1 cellular context compared by ENCODE assay signal in the genomic region with DNA sequence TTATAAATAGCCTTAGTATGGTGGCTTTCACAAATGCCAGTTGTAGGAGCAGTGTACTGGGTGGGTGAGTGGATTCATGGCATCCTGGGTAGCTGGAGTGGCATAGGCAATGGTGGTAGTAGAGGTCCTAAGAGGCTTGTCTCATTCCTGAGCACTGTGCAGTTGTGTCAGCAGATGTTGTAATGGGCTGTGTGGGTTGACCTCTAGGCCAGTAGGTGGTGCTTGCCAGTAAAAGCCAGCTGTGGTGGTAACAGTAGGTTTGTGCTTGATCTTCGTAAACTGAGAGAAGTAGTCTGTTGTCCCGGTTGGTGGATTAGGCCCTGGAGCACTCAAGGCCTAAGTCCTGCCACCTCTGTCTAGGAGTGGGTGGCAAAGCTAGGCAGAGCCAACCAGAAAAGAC.
TF ChIP-seq lines count a peak whose summit lies in the region.

No MANE protein-coding gene starts in this region.

TF ChIP-seq in GM12878, 131 proteins besides CTCF, POLR2A, EP300 and RAD21:
- TF ChIP-seq REST (IDR thresholded peaks at IDR 0.05; ENCODE audit: low read depth, low read length) (no peak), MTA2 (IDR thresholded peaks at IDR 0.05; ENCODE audit: low read depth) (no peak), RUNX3 (IDR thresholded peaks at IDR 0.05; ENCODE audit: low read length) (no peak), ZNF384 (IDR thresholded peaks at IDR 0.05; ENCODE audit: borderline replicate concordance, low read depth, low read length) (no peak), IKZF2 (IDR thresholded peaks at IDR 0.05) (no peak)
- TF ChIP-seq, protein P1, sequence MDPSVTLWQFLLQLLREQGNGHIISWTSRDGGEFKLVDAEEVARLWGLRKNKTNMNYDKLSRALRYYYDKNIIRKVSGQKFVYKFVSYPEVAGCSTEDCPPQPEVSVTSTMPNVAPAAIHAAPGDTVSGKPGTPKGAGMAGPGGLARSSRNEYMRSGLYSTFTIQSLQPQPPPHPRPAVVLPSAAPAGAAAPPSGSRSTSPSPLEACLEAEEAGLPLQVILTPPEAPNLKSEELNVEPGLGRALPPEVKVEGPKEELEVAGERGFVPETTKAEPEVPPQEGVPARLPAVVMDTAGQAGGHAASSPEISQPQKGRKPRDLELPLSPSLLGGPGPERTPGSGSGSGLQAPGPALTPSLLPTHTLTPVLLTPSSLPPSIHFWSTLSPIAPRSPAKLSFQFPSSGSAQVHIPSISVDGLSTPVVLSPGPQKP (IDR thresholded peaks at IDR 0.05; ENCODE audit: low read depth, low read length): no peak
